ENCODE assay signal across 17 cellular contexts in genomic region chr5:135120951-135121350, GRCh38.
"Had no signal": no experiment of that assay in that cellular context is flagged by ENCODE, and none has a peak within 500 bp of the region (broad histone marks: within the 10 kb centered on the region; RNA-seq: fewer than 3 reads in every experiment).

No MANE protein-coding gene starts in this region.

- H3K4me3 Mint-ChIP-seq: activated naive CD8-positive, alpha-beta T cell; nephron; stimulated activated naive CD8-positive, alpha-beta T cell treated with anti-CD3 and anti-CD28 coated beads, Interleukin-15, amount 100 ng/mL, for 72 hours had no signal

- H3K36me3 ChIP-seq: prostate gland, WERI-Rb-1 had no signal

- H3K27ac ChIP-seq: prostate gland, WERI-Rb-1 had no signal

- ATAC-seq: left lobe of liver; right cardiac atrium; stimulated activated naive CD8-positive, alpha-beta T cell treated with anti-CD3 and anti-CD28 coated beads, Interleukin-15, amount 100 ng/mL, for 72 hours had no signal

- H3K4me3 ChIP-seq: prostate gland had no signal

- H3K4me1 ChIP-seq: prostate gland had no signal

- H3K27me3 Mint-ChIP-seq: activated naive CD8-positive, alpha-beta T cell; stimulated activated naive CD8-positive, alpha-beta T cell treated with anti-CD3 and anti-CD28 coated beads, Interleukin-15, amount 100 ng/mL, for 72 hours had no signal

- H3K27ac Mint-ChIP-seq: activated naive CD8-positive, alpha-beta T cell; nephron had no signal

- H3K9me3 Mint-ChIP-seq: nephron; stimulated activated naive CD8-positive, alpha-beta T cell treated with anti-CD3 and anti-CD28 coated beads, Interleukin-15, amount 100 ng/mL, for 72 hours had no signal

- H3K36me3 Mint-ChIP-seq: activated naive CD8-positive, alpha-beta T cell had no signal

- H3K4me1 Mint-ChIP-seq: stimulated activated naive CD8-positive, alpha-beta T cell treated with anti-CD3 and anti-CD28 coated beads, Interleukin-15, amount 100 ng/mL, for 72 hours had no signal

- DNase-seq: activated CD4-positive, alpha-beta T cell treated with anti-CD3 and anti-CD28 coated beads, Interleukin-2, amount 50 U/mL, for 4 hours; activated gamma-delta T cell treated with Interleukin-2 at 50 U/mL for 16 hours; effector CD8-positive, alpha-beta T cell; midbrain; occipital lobe; right cardiac atrium; stimulated activated CD4-positive, alpha-beta T cell treated with anti-CD3 and anti-CD28 coated beads, Interleukin-15, amount 100 ng/mL, for 24 hours; stimulated activated CD4-positive, alpha-beta T cell treated with anti-CD3 and anti-CD28 coated beads, Interleukin-2, amount 100 ng/mL, for 48 hours; stimulated activated naive CD8-positive, alpha-beta T cell treated with anti-CD3 and anti-CD28 coated beads, Interleukin-15, amount 100 ng/mL, for 72 hours; SW 1271; T-helper 2 cell; trophoblast cell; WERI-Rb-1 had no signal
